In genomic region chr2:234366891-234367290, GRCh38 we compare ENCODE assay signal across 12 cellular contexts.
DNase-seq lines count a peak whose midpoint lies in the region; ATAC-seq and TF ChIP-seq lines count a peak whose summit lies in the region.
"Had no signal": no experiment of that assay in that cellular context is flagged by ENCODE, and none has a peak within 500 bp of the region (broad histone marks: within the 10 kb centered on the region; RNA-seq: fewer than 3 reads in every experiment).

No MANE protein-coding gene starts in this region.

- POLR2A ChIA-PET in PC-9 (lab: Charles Lee; ENCODE audit: unreplicated experiment) = interaction anchor here (0.6 kb wide), 2 partner anchors 39 to 136 kb away, joined by 3 to 7 read pairs; no protein-coding TSS in a partner anchor

- H3K9me2 ChIP-seq in PC-9 (ENCODE audit: insufficient read depth) = no peaks in the 10 kb centered on the region

- ATAC-seq in HG02852 (IDR thresholded peaks at IDR 0.05; ENCODE audit: unreplicated experiment) (no peak), HG03457 (IDR thresholded peaks at IDR 0.05; ENCODE audit: unreplicated experiment) (no peak)

- no peak for TF ChIP-seq EP300 in suprapubic skin (IDR thresholded peaks at IDR 0.05)

- whole genome bisulfite sequencing in suprapubic skin = 46% methylated on average over 2 of the region's 2 CpGs

- peak overlapping the region; percentile 71 for H3K27ac Mint-ChIP-seq in activated naive CD4-positive, alpha-beta T cell treated with anti-CD3 and anti-CD28 coated beads, Interleukin-2, amount 10 ng/mL, durations not matched to agents 7 days and 5 days

- no peak overlapping the region for H3K4me3 Mint-ChIP-seq in activated naive CD4-positive, alpha-beta T cell treated with anti-CD3 and anti-CD28 coated beads, Interleukin-2, amount 10 ng/mL, durations not matched to agents 7 days and 5 days

- intact Hi-C loops in PC-9 (cut with micrococcal nuclease; ENCODE audit: unreplicated experiment) = no loop called here

- H3K4me3 ChIP-seq in PC-9 (peak overlapping the region; percentile 12; the same call in 1 of the 2 replicates), suprapubic skin (no peak overlapping the region)
- H3K4me3 ChIP-seq: colonic mucosa had no signal

- no peaks in the 10 kb centered on the region for H3K79me2 ChIP-seq in PC-9 (ENCODE audit: low read depth)

- no peaks in the 10 kb centered on the region for H4K20me1 ChIP-seq in PC-9 (ENCODE audit: insufficient read depth)

- peaks cover 70% of the 10 kb centered on the region for H3K4me1 Mint-ChIP-seq in activated naive CD4-positive, alpha-beta T cell treated with anti-CD3 and anti-CD28 coated beads, Interleukin-2, amount 10 ng/mL, durations not matched to agents 7 days and 5 days

- no peak for TF ChIP-seq CTCF in PC-9 (conservative IDR thresholded peaks at IDR 0.05)
- no peak for TF ChIP-seq CTCF in suprapubic skin (IDR thresholded peaks at IDR 0.05)

- H2AFZ ChIP-seq in PC-9 = peak overlapping the region; percentile 44; the same call in 1 of the 2 replicates

- H3K36me3 ChIP-seq in PC-9 (ENCODE audit: low read depth) (no peaks in the 10 kb centered on the region), suprapubic skin (no peaks in the 10 kb centered on the region)
- H3K36me3 ChIP-seq: colonic mucosa, neutrophil had no signal

- peak overlapping the region; percentile 78 for H3K27ac ChIP-seq in PC-9
- H3K27ac ChIP-seq in suprapubic skin = peak overlapping the region; percentile 90
- H3K27ac ChIP-seq: colonic mucosa, neutrophil had no signal

- CTCF ChIA-PET in activated naive CD4-positive, alpha-beta T cell treated with anti-CD3 and anti-CD28 coated beads, Interleukin-2, amount 10 ng/mL, durations not matched to agents 7 days and 5 days (lab: Charles Lee) = no interaction called here
- CTCF ChIA-PET in PC-9 (lab: Charles Lee) = no interaction called here

- no TSS peak for BruUV-seq in PC-9 (replicated peaks; lab: Mats Ljungman, UMichigan)

- H3K27me3 Mint-ChIP-seq in activated naive CD4-positive, alpha-beta T cell treated with anti-CD3 and anti-CD28 coated beads, Interleukin-2, amount 10 ng/mL, durations not matched to agents 7 days and 5 days = no peaks in the 10 kb centered on the region

- no peak for DNase-seq in activated naive CD4-positive, alpha-beta T cell treated with anti-CD3 and anti-CD28 coated beads, Interleukin-2, amount 10 ng/mL, durations not matched to agents 7 days and 5 days
- DNase-seq in activated naive CD4-positive, alpha-beta T cell treated with Interleukin-2 at 50 U/mL for 16 hours = no peak
- DNase-seq in PC-9 (peak; percentile 36 to 97), iris pigment epithelial cell (ENCODE audit: low read depth) (peak; percentile 49), suprapubic skin (ENCODE audit: low spot score in 2 of 2) (no peak), NK-92 (lab: John Stamatoyannopoulos, UW; ENCODE audit: unreplicated experiment) (no peak)
- DNase-seq: colonic mucosa, GOT3, NCI-H1436 had no signal

- H3K4me1 ChIP-seq in PC-9 (replicated peaks; ENCODE audit: insufficient read depth) (peaks cover 94% of the 10 kb centered on the region), suprapubic skin (peaks cover 59% of the 10 kb centered on the region)
- H3K4me1 ChIP-seq: colonic mucosa had no signal

- no peaks in the 10 kb centered on the region for H3K9me3 ChIP-seq in PC-9 (ENCODE audit: insufficient read depth, low read depth)
- no peaks in the 10 kb centered on the region for H3K9me3 ChIP-seq in suprapubic skin
- H3K9me3 ChIP-seq: colonic mucosa, neutrophil had no signal

- H3K4me2 ChIP-seq in PC-9 = peak overlapping the region; percentile 67

- H3F3A ChIP-seq in PC-9 (ENCODE audit: insufficient read depth, low read depth) = peaks cover 69% of the 10 kb centered on the region

- H3K36me3 Mint-ChIP-seq in activated naive CD4-positive, alpha-beta T cell treated with anti-CD3 and anti-CD28 coated beads, Interleukin-2, amount 10 ng/mL, durations not matched to agents 7 days and 5 days = peaks cover 9% of the 10 kb centered on the region

- no peaks in the 10 kb centered on the region for H3K9me3 Mint-ChIP-seq in activated naive CD4-positive, alpha-beta T cell treated with anti-CD3 and anti-CD28 coated beads, Interleukin-2, amount 10 ng/mL, durations not matched to agents 7 days and 5 days

- no peak for TF ChIP-seq POLR2A in suprapubic skin (IDR thresholded peaks at IDR 0.05)

- H3K27me3 ChIP-seq in PC-9 (ENCODE audit: insufficient read depth, low read depth) = no peaks in the 10 kb centered on the region
- H3K27me3 ChIP-seq in suprapubic skin = no peaks in the 10 kb centered on the region
- H3K27me3 ChIP-seq: colonic mucosa had no signal

Comparison
In these comparisons a context has a peak if more than half of its experiments do, and no peak if none do; other contexts are left out.
1. DNase-seq: peak in PC-9 (2 of 2) and iris pigment epithelial cell (single experiment); none in activated naive CD4-positive, alpha-beta T cell treated with anti-CD3 and anti-CD28 coated beads, Interleukin-2, amount 10 ng/mL, durations not matched to agents 7 days and 5 days (single experiment), activated naive CD4-positive, alpha-beta T cell treated with Interleukin-2 at 50 U/mL for 16 hours (single experiment), suprapubic skin (0 of 2) and NK-92 (single experiment).